ENCODE assay signal across 8 cellular contexts in genomic region chr17:4366312-4367063, GRCh38. TPM values are rescaled to one million over a fixed set of nuclear protein-coding genes. Genes with fewer than 3 reads are reported as not detected.
A peak's percentile ranks its signal among the peaks of the same experiment; 100 is the strongest.
DNase-seq lines count a peak whose midpoint lies in the region; ATAC-seq and TF ChIP-seq lines count a peak whose summit lies in the region.

TSS of gene UBE2G1 (minus strand) at chr17:4366675. CDS start at chr17:4366316, 359 bp downstream.

- no peaks in the 10 kb centered on the region for H3K36me3 ChIP-seq in KMS-11 (ENCODE audit: insufficient read depth)
- H3K36me3 ChIP-seq in Panc1 (ENCODE audit: control insufficient read depth, insufficient read depth, low read length): no peaks in the 10 kb centered on the region; the same call in 1 of the 2 replicates
- peaks cover 0 to 9% of the 10 kb centered on the region in 2 donors for H3K36me3 ChIP-seq in muscle layer of duodenum (ENCODE audit: control insufficient read depth in 1 of 2, insufficient read depth in 2 of 2, low read length in 2 of 2)

- H3K27me3 ChIP-seq in KMS-11 (ENCODE audit: insufficient read depth, low read depth) (no peaks in the 10 kb centered on the region), Panc1 (ENCODE audit: control insufficient read depth, insufficient read depth, low read length) (no peaks in the 10 kb centered on the region), muscle layer of duodenum (ENCODE audit: low read depth, low read length) (no peaks in the 10 kb centered on the region)

- H3K36me3 Mint-ChIP-seq in activated T-cell treated with anti-CD3 and anti-CD28 coated beads, Interleukin-2, amount 50 U/mL, for 4 hours (ENCODE audit: insufficient read depth): peaks cover 6% of the 10 kb centered on the region

- TF ChIP-seq CTCF in KMS-11 (conservative IDR thresholded peaks at IDR 0.05; ENCODE audit: low read depth, low read length) (no peak), Panc1 (IDR thresholded peaks at IDR 0.05) (no peak)

- peak within 1 kb of the TSS; percentile 81 for H3K4me3 Mint-ChIP-seq in activated T-cell treated with anti-CD3 and anti-CD28 coated beads, Interleukin-2, amount 50 U/mL, for 4 hours

- H3K9me3 ChIP-seq in Panc1 (ENCODE audit: control insufficient read depth, insufficient read depth, low read depth, low read length) (no peaks in the 10 kb centered on the region), muscle layer of duodenum (ENCODE audit: control insufficient read depth in 1 of 2, low read length in 2 of 2) (no peaks in the 10 kb centered on the region)

- CTCF ChIA-PET in Panc1 (lab: Charles Lee): no interaction called here

- peak; percentile 95 for DNase-seq in DMS79 (lab: John Stamatoyannopoulos, UW)
- DNase-seq in Panc1 (ENCODE audit: low read depth, low spot score): peak; percentile 90
- peak; percentile 99 for DNase-seq in activated T-cell treated with anti-CD3 and anti-CD28 coated beads, Interleukin-2, amount 50 U/mL, for 4 hours
- DNase-seq in stimulated activated CD8-positive, alpha-beta memory T cell treated with anti-CD3 and anti-CD28 coated beads, Interleukin-7, amount 100 ng/mL, for 48 hours (ENCODE audit: extremely low read depth in 1 of 2, low read depth in 1 of 2): peak; percentile 95 to 99

- ATAC-seq in GM21717 (IDR thresholded peaks at IDR 0.05; ENCODE audit: unreplicated experiment) (peak; percentile 58), Panc1 (peak; percentile 92), esophagus mucosa (peak; percentile 92)
- ATAC-seq in activated T-cell treated with anti-CD3 and anti-CD28 coated beads, Interleukin-2, amount 50 U/mL, for 4 hours: peak; percentile 86 to 87

- H3K27ac ChIP-seq in KMS-11: peak within 1 kb of the TSS; percentile 74
- peak within 1 kb of the TSS; percentile 82 for H3K27ac ChIP-seq in Panc1 (ENCODE audit: low read length)
- peak within 1 kb of the TSS; percentile 79 for H3K27ac ChIP-seq in muscle layer of duodenum (ENCODE audit: low read length)

- H3K27me3 Mint-ChIP-seq in activated T-cell treated with anti-CD3 and anti-CD28 coated beads, Interleukin-2, amount 50 U/mL, for 4 hours (ENCODE audit: low read depth): no peaks in the 10 kb centered on the region

- BruUV-seq in Panc1 (replicated peaks; lab: Mats Ljungman, UMichigan): no TSS peak

- in situ Hi-C loops in Panc1 (cut with HindIII; ENCODE audit: low pct_unique_long_range_greater_than_20kb, low sequenced_read_pairs): no loop called here

- H3K4me1 Mint-ChIP-seq in activated T-cell treated with anti-CD3 and anti-CD28 coated beads, Interleukin-2, amount 50 U/mL, for 4 hours (ENCODE audit: low read depth): peaks cover 30% of the 10 kb centered on the region

- H3K9me3 Mint-ChIP-seq in activated T-cell treated with anti-CD3 and anti-CD28 coated beads, Interleukin-2, amount 50 U/mL, for 4 hours: no peaks in the 10 kb centered on the region

- peak within 1 kb of the TSS; percentile 69 for H2AFZ ChIP-seq in KMS-11 (ENCODE audit: low read depth)

- POLR2A ChIA-PET in Panc1 (lab: Charles Lee): interaction anchor here (0.7 kb wide), 1 partner anchor 14 kb away, joined by 3 read pairs; no protein-coding TSS in a partner anchor

- peaks cover 44% of the 10 kb centered on the region for H3K79me2 ChIP-seq in KMS-11 (ENCODE audit: insufficient read depth, low read depth)

- intact Hi-C loops in Panc1 (cut with micrococcal nuclease; ENCODE audit: unreplicated experiment): no loop called here

- peaks cover 5% of the 10 kb centered on the region; the same call in 1 of the 2 replicates for H4K20me1 ChIP-seq in KMS-11 (ENCODE audit: insufficient read depth)

- peak within 1 kb of the TSS; percentile 63; the same call in 1 of the 2 replicates for H3K4me2 ChIP-seq in KMS-11

- peak within 1 kb of the TSS; percentile 72 for H3K9ac ChIP-seq in KMS-11

- H3K4me1 ChIP-seq in KMS-11 (ENCODE audit: low read depth, poor library complexity, severe bottlenecking) (peaks cover 59% of the 10 kb centered on the region), Panc1 (ENCODE audit: control insufficient read depth, insufficient read depth, low read length) (0 out of 2 replicates have a peak, but pooled peaks cover 3% of the 10 kb centered on the region), muscle layer of duodenum (ENCODE audit: control insufficient read depth in 1 of 2, insufficient read depth in 2 of 2, low read length in 2 of 2) (peaks cover 4 to 24% of the 10 kb centered on the region in 2 donors)

- H3K4me3 ChIP-seq in KMS-11 (IDR thresholded peaks at IDR 0.05; ENCODE audit: insufficient read depth, low read depth, low read length): no peak within 1 kb of the TSS
- H3K4me3 ChIP-seq in Panc1 (ENCODE audit: low read depth in 2 of 2, low read length in 2 of 2): peak within 1 kb of the TSS; percentile 72 to 79
- H3K4me3 ChIP-seq in muscle layer of duodenum (ENCODE audit: low read depth in 1 of 2, low read length in 2 of 2): peak within 1 kb of the TSS; percentile 71 to 97

RNA-seq across cellular contexts. Expression of gene UBE2G1, which starts in this region (rescaled TPM):
- total RNA-seq in Panc1 (2021; ENCODE audit: unreplicated experiment) (119 TPM), esophagus mucosa (93.4 TPM)
- 87.2 TPM for polyA plus RNA-seq in Panc1 (2012; ENCODE audit: insufficient read length)
- total RNA-seq in activated T-cell treated with anti-CD3 and anti-CD28 coated beads, Interleukin-2, amount 50 U/mL, for 4 hours: 10 to 100 TPM; 71.3 to 73.0 (median 72.2) TPM
